In genomic region chr3:171150945-171151344, GRCh38 we compare ENCODE assay signal across 30 cellular contexts.
"Had no signal": no experiment of that assay in that cellular context is flagged by ENCODE, and none has a peak within 500 bp of the region (broad histone marks: within the 10 kb centered on the region; RNA-seq: fewer than 3 reads in every experiment).

No MANE protein-coding gene starts in this region.

- H3K4me1 ChIP-seq: ascending aorta had no signal

- FAIRE-seq: bronchial epithelial cell, TTC549 had no signal

- H3K36me3 ChIP-seq: ascending aorta had no signal

- H3K27ac ChIP-seq: ascending aorta, cardiac muscle cell, VCaP had no signal

- H3K27me3 ChIP-seq: ascending aorta, cardiac muscle cell had no signal

- H3K4me3 ChIP-seq: ascending aorta, cardiac muscle cell had no signal

- H3K9me3 ChIP-seq: ascending aorta had no signal

- ATAC-seq: activated CD8-positive, alpha-beta T cell treated with anti-CD3 and anti-CD28 coated beads for 36 hours; activated naive CD8-positive, alpha-beta T cell treated with anti-CD3 and anti-CD28 coated beads, Interleukin-2, amount 50 U/mL, for 24 hours; activated T-cell treated with anti-CD3 and anti-CD28 coated beads, Interleukin-2, amount 50 U/mL, for 4 hours; activated T-cell treated with anti-CD3 and anti-CD28 coated beads, Interleukin-2, amount 50 U/mL, for 72 hours had no signal

- DNase-seq: activated B cell treated with CpG ODN at 0.5 μM for 24 hours; activated CD4-positive, alpha-beta memory T cell treated with anti-CD3 and anti-CD28 coated beads for 36 hours; activated CD4-positive, alpha-beta T cell treated with anti-CD3 and anti-CD28 coated beads for 4 hours; activated CD4-positive, alpha-beta T cell treated with anti-CD3 and anti-CD28 coated beads, Interleukin-2, amount 10 ng/mL, durations not matched to agents 24 days and 14 days; activated CD4-positive, alpha-beta T cell treated with anti-CD3 and anti-CD28 coated beads, Interleukin-2, amount 50 U/mL, for 1 hour; activated CD4-positive, alpha-beta T cell treated with anti-CD3 and anti-CD28 coated beads, Interleukin-2, amount 50 U/mL, for 4 hours; activated CD4-positive, CD25-positive, alpha-beta regulatory T cell treated with anti-CD3 and anti-CD28 coated beads, Interleukin-2, amount 50 U/mL, for 72 hours; activated CD8-positive, alpha-beta memory T cell treated with anti-CD3 and anti-CD28 coated beads, Interleukin-2, amount 50 U/mL, for 4 hours; activated CD8-positive, alpha-beta T cell treated with anti-CD3 and anti-CD28 coated beads for 36 hours; activated effector memory CD4-positive, alpha-beta T cell treated with Interleukin-2 at 50 U/mL for 16 hours; activated gamma-delta T cell; activated naive CD4-positive, alpha-beta T cell treated with anti-CD3 and anti-CD28 coated beads, Interleukin-2, amount 10 ng/mL, durations not matched to agents 7 days and 5 days; activated naive CD4-positive, alpha-beta T cell treated with Interleukin-2 at 50 U/mL for 16 hours; activated naive CD8-positive, alpha-beta T cell treated with anti-CD3 and anti-CD28 coated beads, Interleukin-2, amount 10 ng/mL, durations not matched to agents 7 days and 5 days; activated naive CD8-positive, alpha-beta T cell treated with anti-CD3 and anti-CD28 coated beads, Interleukin-2, amount 50 U/mL, for 24 hours; activated T-cell treated with anti-CD3 and anti-CD28 coated beads for 4 hours; activated T-cell treated with anti-CD3 and anti-CD28 coated beads, Interleukin-2, amount 50 U/mL, for 1 hour; activated T-cell treated with anti-CD3 and anti-CD28 coated beads, Interleukin-2, amount 50 U/mL, for 4 hours; activated T-cell treated with anti-CD3 and anti-CD28 coated beads, Interleukin-2, amount 50 U/mL, for 72 hours; amygdala; anterior cingulate cortex; central memory CD4-positive, alpha-beta T cell; T-helper 1 cell; T-helper 2 cell; T-helper 9 cell had no signal
